In genomic region chr19:1250374-1251232, GRCh38 we compare ENCODE assay signal across 6 cellular contexts. TPM values are rescaled to one million over a fixed set of nuclear protein-coding genes. Genes with fewer than 3 reads are reported as not detected.
DNase-seq lines count a peak whose midpoint lies in the region; FAIRE-seq and TF ChIP-seq lines count a peak whose summit lies in the region.

No MANE protein-coding gene starts in this region.

- H3K4me1 ChIP-seq in HEK293 (ENCODE audit: control insufficient read depth, insufficient read depth, low read length) (peaks cover 4% of the 10 kb centered on the region), endothelial cell of umbilical vein (ENCODE audit: control insufficient read depth, extremely low read depth, insufficient read depth, low read length) (peaks cover 22% of the 10 kb centered on the region)

- intact Hi-C loops in endothelial cell of umbilical vein (cut with micrococcal nuclease): no loop called here

- TF ChIP-seq CTCF in HEK293 (tag by site-specific recombination; IDR thresholded peaks at IDR 0.05) (no peak; the same call in 1 of the 2 replicates), endothelial cell of umbilical vein (IDR thresholded peaks at IDR 0.05; ENCODE audit: extremely low read depth in 1 of 2, insufficient read depth in 1 of 2, low read depth in 1 of 2, low read length in 2 of 2) (no peak), osteocyte (IDR thresholded peaks at IDR 0.05) (no peak)

- H3K36me3 ChIP-seq in HEK293 (ENCODE audit: control insufficient read depth in 2 of 2, insufficient read depth in 1 of 2, low read length in 2 of 2) (peaks cover 4 to 33% of the 10 kb centered on the region in 2 experiments; a peak in 2 of 3 replicates), endothelial cell of umbilical vein (ENCODE audit: control insufficient read depth in 2 of 2, extremely low read depth in 1 of 2, insufficient read depth in 2 of 2, low read length in 2 of 2) (peaks cover 17 to 22% of the 10 kb centered on the region in 2 experiments)

- H3K9ac ChIP-seq in endothelial cell of umbilical vein (replicated peaks; ENCODE audit: extremely low read depth, insufficient read depth, low read length): peak overlapping the region; percentile 87

- H3K4me2 ChIP-seq in endothelial cell of umbilical vein (ENCODE audit: insufficient read depth, low read length): peak overlapping the region; percentile 66

- DNase-seq in SK-N-DZ (ENCODE audit: low spot score) (peak; percentile 90), endothelial cell of umbilical vein (ENCODE audit: low read depth, low spot score) (peak; percentile 54), osteocyte (ENCODE audit: extremely low spot score, unreplicated experiment) (no peak), DMS114 treated with DMSO at 0.1 percent for 48 hours (lab: John Stamatoyannopoulos, UW; ENCODE audit: unreplicated experiment) (no peak), G401 (ENCODE audit: low spot score) (no peak)

- H3K4me3 Mint-ChIP-seq in osteocyte (ENCODE audit: unreplicated experiment): peak overlapping the region; percentile 91

- POLR2A ChIA-PET in HEK293 (lab: Yijun Ruan, JAX) (interaction anchor here (0.6 to 10.8 kb wide), 4 partner anchors 15 to 19 kb away, joined by 3 to 407 read pairs (median 5); partner anchors contain the start of gene CIRBP), endothelial cell of umbilical vein (lab: Charles Lee) (no interaction called here)

- TF ChIP-seq POLR2A in endothelial cell of umbilical vein (IDR thresholded peaks at IDR 0.05; ENCODE audit: low read depth, low read length): no peak

- H3K27me3 Mint-ChIP-seq in osteocyte (ENCODE audit: unreplicated experiment): no peaks in the 10 kb centered on the region

- peaks cover 15% of the 10 kb centered on the region for H3K36me3 Mint-ChIP-seq in osteocyte (ENCODE audit: unreplicated experiment)

- FAIRE-seq in endothelial cell of umbilical vein (lab: Jason Lieb, UNC): no peak

- H3K9me3 ChIP-seq in HEK293 (ENCODE audit: control insufficient read depth, insufficient read depth, low read depth, low read length): no peaks in the 10 kb centered on the region
- H3K9me3 ChIP-seq in endothelial cell of umbilical vein (replicated peaks; ENCODE audit: control insufficient read depth, insufficient read depth, low read length): no peaks in the 10 kb centered on the region

- CTCF ChIA-PET in HEK293 (lab: Yijun Ruan, JAX): interaction anchor here (1.0 kb wide), 1 partner anchor 16 kb away, joined by 3 read pairs; no protein-coding TSS in a partner anchor
- CTCF ChIA-PET in endothelial cell of umbilical vein (lab: Charles Lee): interaction anchor here (1.3 kb wide), 1 partner anchor 16 kb away, joined by 4 read pairs; no protein-coding TSS in a partner anchor

- H3K27ac ChIP-seq in HEK293 (ENCODE audit: extremely low read depth, low read depth, low read length): peak overlapping the region; percentile 100
- peak overlapping the region; percentile 90 for H3K27ac ChIP-seq in endothelial cell of umbilical vein (ENCODE audit: insufficient read depth, low read depth, low read length)

- H3K79me2 ChIP-seq in endothelial cell of umbilical vein (ENCODE audit: control insufficient read depth, insufficient read depth, low read length): peaks cover 53% of the 10 kb centered on the region

- H3K27me3 ChIP-seq in endothelial cell of umbilical vein (ENCODE audit: control insufficient read depth in 2 of 2, insufficient read depth in 2 of 2, low read length in 2 of 2): no peaks in the 10 kb centered on the region

- no TSS peak for BruUV-seq in endothelial cell of umbilical vein (replicated peaks; lab: Mats Ljungman, UMichigan)

- peak overlapping the region; percentile 94 for H3K27ac Mint-ChIP-seq in osteocyte (ENCODE audit: unreplicated experiment)

- H3K4me1 Mint-ChIP-seq in osteocyte (ENCODE audit: unreplicated experiment): peaks cover 30% of the 10 kb centered on the region

- H3K4me3 ChIP-seq in HEK293 (ENCODE audit: low read depth, low read length) (peak overlapping the region; percentile 92), endothelial cell of umbilical vein (replicated peaks in 1 of 3; ENCODE audit: insufficient read depth in 1 of 3, low read depth in 1 of 3, low read length in 3 of 3) (peak overlapping the region; percentile 60 to 88 (median 85))

- dilution Hi-C loops in endothelial cell of umbilical vein (cut with MboI; ENCODE audit: extremely low pct_ligation_motif_present, low sequenced_read_pairs): no loop called here

- H4K20me1 ChIP-seq in endothelial cell of umbilical vein (replicated peaks; ENCODE audit: control insufficient read depth, extremely low read depth, insufficient read depth, low read length): no peaks in the 10 kb centered on the region

- no peaks in the 10 kb centered on the region for H3K9me3 Mint-ChIP-seq in osteocyte (ENCODE audit: unreplicated experiment)

- H2AFZ ChIP-seq in endothelial cell of umbilical vein (ENCODE audit: low read depth, low read length): no peak overlapping the region

- in situ Hi-C loops in G401 (cut with HindIII; ENCODE audit: low sequenced_read_pairs): no loop called here

- H3K9me1 ChIP-seq in endothelial cell of umbilical vein (replicated peaks; ENCODE audit: control insufficient read depth, extremely low read depth, insufficient read depth, low read length): no peaks in the 10 kb centered on the region

RNA-seq across cellular contexts. Expression of gene MIDN, which starts 2.2 kb away (rescaled TPM):
- 23.3 and 31.3 TPM in 2 replicates for polyA plus RNA-seq in SK-N-DZ (2014; cell fraction: cytosol; rRNA removed)
- polyA plus RNA-seq in SK-N-DZ (2014; cell fraction: nucleus; rRNA removed): 74.4 and 125 TPM in 2 replicates
- total RNA-seq in endothelial cell of umbilical vein: 85.9 and 107 TPM in 2 replicates
- 20.0 and 23.6 TPM in 2 replicates for polyA plus RNA-seq in endothelial cell of umbilical vein
- 8.3 and 13.6 TPM in 2 replicates for polyA plus RNA-seq in endothelial cell of umbilical vein (2011; cell fraction: cytosol; rRNA removed)
- 26.3 and 27.8 TPM in 2 replicates for polyA plus RNA-seq in endothelial cell of umbilical vein (2011; cell fraction: nucleus; rRNA removed)
- polyA plus RNA-seq in endothelial cell of umbilical vein (2012): 16.1 and 27.1 TPM in 2 replicates
- polyA minus RNA-seq in endothelial cell of umbilical vein: 13.6 and 16.8 TPM in 2 replicates
- polyA minus RNA-seq in endothelial cell of umbilical vein (2011; cell fraction: cytosol; rRNA and poly(A)+ RNA removed): 34.1 TPM
- 10.2 and 42.0 TPM in 2 replicates for polyA minus RNA-seq in endothelial cell of umbilical vein (2011; cell fraction: nucleus; rRNA and poly(A)+ RNA removed)
- total RNA-seq in osteocyte: 98.1 and 103 TPM in 2 replicates
- total RNA-seq in G401 (2014; rRNA removed; shearing (Covaris generic)): 14.0 and 17.5 TPM in 2 replicates

RNA-seq across cellular contexts. Expression of gene ATP5F1D, which starts 9.1 kb away (rescaled TPM):
- polyA plus RNA-seq in SK-N-DZ (2014; cell fraction: cytosol; rRNA removed): 69.7 and 75.2 TPM in 2 replicates
- polyA plus RNA-seq in SK-N-DZ (2014; cell fraction: nucleus; rRNA removed): 50.9 and 102 TPM in 2 replicates
- total RNA-seq in endothelial cell of umbilical vein (190 and 192 TPM in 2 replicates), osteocyte (167 and 172 TPM in 2 replicates)
- 167 and 236 TPM in 2 replicates for polyA plus RNA-seq in endothelial cell of umbilical vein
- 55.6 and 104 TPM in 2 replicates for polyA plus RNA-seq in endothelial cell of umbilical vein (2011; cell fraction: cytosol; rRNA removed)
- polyA plus RNA-seq in endothelial cell of umbilical vein (2011; cell fraction: nucleus; rRNA removed): 31.6 and 37.8 TPM in 2 replicates
- polyA plus RNA-seq in endothelial cell of umbilical vein (2012): 93.2 and 184 TPM in 2 replicates
- 27.5 and 56.7 TPM in 2 replicates for polyA minus RNA-seq in endothelial cell of umbilical vein
- polyA minus RNA-seq in endothelial cell of umbilical vein (2011; cell fraction: cytosol; rRNA and poly(A)+ RNA removed): 231 TPM
- polyA minus RNA-seq in endothelial cell of umbilical vein (2011; cell fraction: nucleus; rRNA and poly(A)+ RNA removed): 9.3 and 13.8 TPM in 2 replicates
- 61.3 and 98.5 TPM in 2 replicates for total RNA-seq in G401 (2014; rRNA removed; shearing (Covaris generic))

RNA-seq across cellular contexts. Expression of gene CBARP, which starts 12.8 kb away (rescaled TPM):
- polyA plus RNA-seq in SK-N-DZ (2014; cell fraction: cytosol; rRNA removed): 12.3 and 24.2 TPM in 2 replicates
- 44.5 and 49.5 TPM in 2 replicates for polyA plus RNA-seq in SK-N-DZ (2014; cell fraction: nucleus; rRNA removed)
- 9.2 and 9.6 TPM in 2 replicates for total RNA-seq in endothelial cell of umbilical vein
- polyA plus RNA-seq in endothelial cell of umbilical vein: 3.5 and 4.4 TPM in 2 replicates
- polyA plus RNA-seq in endothelial cell of umbilical vein (2011; cell fraction: cytosol; rRNA removed): 1.0 and 2.5 TPM in 2 replicates
- 6.4 and 6.5 TPM in 2 replicates for polyA plus RNA-seq in endothelial cell of umbilical vein (2011; cell fraction: nucleus; rRNA removed)
- polyA plus RNA-seq in endothelial cell of umbilical vein (2012): 2.6 and 7.5 TPM in 2 replicates
- polyA minus RNA-seq in endothelial cell of umbilical vein: 0.70 and 1.6 TPM in 2 replicates
- polyA minus RNA-seq in endothelial cell of umbilical vein (2011; cell fraction: cytosol; rRNA and poly(A)+ RNA removed): 0.51 TPM
- polyA minus RNA-seq in endothelial cell of umbilical vein (2011; cell fraction: nucleus; rRNA and poly(A)+ RNA removed): 1.4 and 3.3 TPM in 2 replicates
- total RNA-seq in osteocyte: 6.9 and 7.0 TPM in 2 replicates
- total RNA-seq in G401 (2014; rRNA removed; shearing (Covaris generic)): 3.6 and 5.6 TPM in 2 replicates

RNA-seq across cellular contexts. Expression of gene CIRBP, which starts 18.5 kb away (rescaled TPM):
- polyA plus RNA-seq in SK-N-DZ (2014; cell fraction: cytosol; rRNA removed): 479 and 663 TPM in 2 replicates
- polyA plus RNA-seq in SK-N-DZ (2014; cell fraction: nucleus; rRNA removed): 559 and 732 TPM in 2 replicates
- total RNA-seq in endothelial cell of umbilical vein: 225 and 229 TPM in 2 replicates
- 267 and 439 TPM in 2 replicates for polyA plus RNA-seq in endothelial cell of umbilical vein
- polyA plus RNA-seq in endothelial cell of umbilical vein (2011; cell fraction: cytosol; rRNA removed): 345 and 381 TPM in 2 replicates
- polyA plus RNA-seq in endothelial cell of umbilical vein (2011; cell fraction: nucleus; rRNA removed): 851 and 1,301 TPM in 2 replicates
- 199 and 231 TPM in 2 replicates for polyA plus RNA-seq in endothelial cell of umbilical vein (2012)
- polyA minus RNA-seq in endothelial cell of umbilical vein: 136 and 186 TPM in 2 replicates
- polyA minus RNA-seq in endothelial cell of umbilical vein (2011; cell fraction: cytosol; rRNA and poly(A)+ RNA removed): 43.9 TPM
- 105 and 121 TPM in 2 replicates for polyA minus RNA-seq in endothelial cell of umbilical vein (2011; cell fraction: nucleus; rRNA and poly(A)+ RNA removed)
- 401 and 408 TPM in 2 replicates for total RNA-seq in osteocyte
- total RNA-seq in G401 (2014; rRNA removed; shearing (Covaris generic)): 196 and 215 TPM in 2 replicates

RNA-seq across cellular contexts. Expression of gene FAM174C, which starts 24.7 kb away (rescaled TPM):
- 27.6 and 35.5 TPM in 2 replicates for polyA plus RNA-seq in SK-N-DZ (2014; cell fraction: cytosol; rRNA removed)
- polyA plus RNA-seq in SK-N-DZ (2014; cell fraction: nucleus; rRNA removed): 40.1 and 42.4 TPM in 2 replicates
- total RNA-seq in endothelial cell of umbilical vein: 46.7 and 47.5 TPM in 2 replicates
- 83.9 and 127 TPM in 2 replicates for polyA plus RNA-seq in endothelial cell of umbilical vein
- 45.5 and 62.4 TPM in 2 replicates for polyA plus RNA-seq in endothelial cell of umbilical vein (2011; cell fraction: cytosol; rRNA removed)
- polyA plus RNA-seq in endothelial cell of umbilical vein (2011; cell fraction: nucleus; rRNA removed): 22.4 and 27.0 TPM in 2 replicates
- polyA plus RNA-seq in endothelial cell of umbilical vein (2012): 36.7 and 43.6 TPM in 2 replicates
- 10.6 and 15.2 TPM in 2 replicates for polyA minus RNA-seq in endothelial cell of umbilical vein
- 70.9 TPM for polyA minus RNA-seq in endothelial cell of umbilical vein (2011; cell fraction: cytosol; rRNA and poly(A)+ RNA removed)
- polyA minus RNA-seq in endothelial cell of umbilical vein (2011; cell fraction: nucleus; rRNA and poly(A)+ RNA removed): 5.8 and 8.0 TPM in 2 replicates
- total RNA-seq in osteocyte: 35.3 and 35.8 TPM in 2 replicates
- total RNA-seq in G401 (2014; rRNA removed; shearing (Covaris generic)): 37.9 and 45.0 TPM in 2 replicates

Comparison
In these comparisons a context has a peak if more than half of its experiments do, and no peak if none do; other contexts are left out.
1. DNase-seq: peak in SK-N-DZ (single experiment) and endothelial cell of umbilical vein (single experiment); none in osteocyte (single experiment), DMS114 treated with DMSO at 0.1 percent for 48 hours (single experiment) and G401 (single experiment).